Comparison of ENCODE assay signal across 12 cellular contexts in genomic region chrX:78658851-78659744, GRCh38. TPM values are rescaled to one million over a fixed set of nuclear protein-coding genes. Genes with fewer than 3 reads are reported as not detected.
DNase-seq lines count a peak whose midpoint lies in the region; TF ChIP-seq lines count a peak whose summit lies in the region.
"Had no signal": no experiment of that assay in that cellular context is flagged by ENCODE, and none has a peak within 500 bp of the region (broad histone marks: within the 10 kb centered on the region; RNA-seq: fewer than 3 reads in every experiment).

TSS of gene RTL3 (minus strand) at chrX:78659328. CDS start at chrX:78658420, 908 bp downstream.

- H3K9me3 ChIP-seq in GM23248 (ENCODE audit: low read depth): no peaks in the 10 kb centered on the region
- H3K9me3 ChIP-seq in adipocyte (ENCODE audit: control insufficient read depth, low read length): no peaks in the 10 kb centered on the region
- no peaks in the 10 kb centered on the region for H3K9me3 ChIP-seq in esophagus squamous epithelium
- H3K9me3 ChIP-seq: stomach had no signal

- no peak for TF ChIP-seq POLR2A in esophagus squamous epithelium (IDR thresholded peaks at IDR 0.05)

- peak within 1 kb of the TSS; percentile 68 for H3K4me2 ChIP-seq in GM23248 (ENCODE audit: unreplicated experiment)

- no peaks in the 10 kb centered on the region for H3K9me2 ChIP-seq in GM23248 (ENCODE audit: insufficient read depth)

- H3K36me3 ChIP-seq in GM23248 (ENCODE audit: low read depth) (no peaks in the 10 kb centered on the region), adipocyte (ENCODE audit: control insufficient read depth, insufficient read depth, low read length, severe bottlenecking) (no peaks in the 10 kb centered on the region), esophagus squamous epithelium (no peaks in the 10 kb centered on the region)
- H3K36me3 ChIP-seq: stomach had no signal

- H3K27ac ChIP-seq in GM23248 (peak within 1 kb of the TSS; percentile 93), esophagus squamous epithelium (no peak within 1 kb of the TSS)
- H3K27ac ChIP-seq: VCaP had no signal

- TF ChIP-seq CTCF in esophagus squamous epithelium (IDR thresholded peaks at IDR 0.05): no peak

- H3K9ac ChIP-seq in GM23248 (peak within 1 kb of the TSS; percentile 64), adipocyte (ENCODE audit: low read length) (no peak within 1 kb of the TSS)

- no peaks in the 10 kb centered on the region for H3K79me2 ChIP-seq in GM23248 (ENCODE audit: insufficient read depth)

- H3K36me3 Mint-ChIP-seq in immature natural killer cell: no peaks in the 10 kb centered on the region

- DNase-seq in AG20443 (ENCODE audit: low spot score) (peak; percentile 59), GM23248 (peak; percentile 83), adipocyte (ENCODE audit: low read depth) (peak; percentile 47), immature natural killer cell (peak; percentile 24 to 29 (median 28)), esophagus squamous epithelium (lab: John Stamatoyannopoulos, UW) (no peak), COLO829 (ENCODE audit: low spot score) (no peak), NCI-H1092 treated with DMSO at 0.1 percent for 48 hours (lab: John Stamatoyannopoulos, UW) (no peak)
- DNase-seq in stimulated activated CD4-positive, alpha-beta T cell treated with anti-CD3 and anti-CD28 coated beads, Interleukin-4, amount 100 ng/mL, for 1 hour: no peak
- DNase-seq: NCI-H526 treated with DMSO at 0.1 percent for 48 hours, stomach had no signal

- in situ Hi-C loops in GM23248 (cut with MboI): no loop called here

- H3K4me3 Mint-ChIP-seq in immature natural killer cell: peak within 1 kb of the TSS; percentile 36 to 79 (median 67)

- peaks cover 10% of the 10 kb centered on the region; the same call in 1 of the 2 replicates for H3F3A ChIP-seq in GM23248 (ENCODE audit: insufficient read depth)

- H3K27ac Mint-ChIP-seq in immature natural killer cell: peak within 1 kb of the TSS in 1 of 6 donors; percentile 32

- no peaks in the 10 kb centered on the region for H3K27me3 ChIP-seq in GM23248 (replicated peaks; ENCODE audit: insufficient read depth)
- H3K27me3 ChIP-seq in adipocyte (replicated peaks; ENCODE audit: control insufficient read depth, insufficient read depth, low read length): peaks cover 15% of the 10 kb centered on the region
- no peaks in the 10 kb centered on the region for H3K27me3 ChIP-seq in esophagus squamous epithelium
- H3K27me3 ChIP-seq: stomach had no signal

- H3K4me3 ChIP-seq in GM23248 (no peak within 1 kb of the TSS), adipocyte (ENCODE audit: low read length) (no peak within 1 kb of the TSS), esophagus squamous epithelium (no peak within 1 kb of the TSS)
- H3K4me3 ChIP-seq: stomach had no signal

- no peaks in the 10 kb centered on the region for H4K20me1 ChIP-seq in GM23248 (ENCODE audit: insufficient read depth)

- intact Hi-C loops in esophagus squamous epithelium (cut with DNase I): no loop called here

- no peak within 1 kb of the TSS for H2AFZ ChIP-seq in GM23248

- WGBS in GM23248 (ENCODE audit: low coverage in 1 of 2, low lambda C conversion rate in 2 of 2, missing lambda C conversion rate in 2 of 2), 2 experiments: 4 to 10% methylated on average over 3 of the region's 3 CpGs
- WGBS in esophagus squamous epithelium, 2 donors: 54 to 55% methylated on average over 3 of the region's 3 CpGs

- H3K27me3 Mint-ChIP-seq in immature natural killer cell (ENCODE audit: low read depth in 3 of 3): peaks cover 2 to 5% (median 4%) of the 10 kb centered on the region in 3 donors

- peaks cover 22 to 27% of the 10 kb centered on the region in 2 donors for H3K4me1 Mint-ChIP-seq in immature natural killer cell

- H3K4me1 ChIP-seq in GM23248 (ENCODE audit: insufficient read depth) (peaks cover 32% of the 10 kb centered on the region), adipocyte (ENCODE audit: control insufficient read depth, insufficient read depth, low read length) (peaks cover 14% of the 10 kb centered on the region), esophagus squamous epithelium (no peaks in the 10 kb centered on the region)
- H3K4me1 ChIP-seq: stomach had no signal

- no peaks in the 10 kb centered on the region for H3K9me3 Mint-ChIP-seq in immature natural killer cell

RNA-seq across cellular contexts. Expression of gene RTL3, which starts in this region (rescaled TPM):
- under 0.01 and 0.11 TPM in 2 replicates for total RNA-seq in GM23248 (2014; rRNA removed; shearing (Covaris generic))
- polyA plus RNA-seq in GM23248 (2016; fragmentation: Nextera tagmentation; extraction: Ambion mirVana) (0.18 and 0.39 TPM in 2 replicates), immature natural killer cell (not detected)
- under 1 TPM in 2 of 4 donors, not detected in 2; 0.19 to 0.21 TPM for total RNA-seq in esophagus squamous epithelium
- total RNA-seq: pulmonary artery endothelial cell had no signal

Comparison
In these comparisons a context has a peak if more than half of its experiments do, and no peak if none do; other contexts are left out.
1. Peak in DNase-seq, H3K27ac ChIP-seq, H3K9ac ChIP-seq and H3K4me2 ChIP-seq in GM23248; RNA of the gene not detected or under 1 TPM.
2. Peak in DNase-seq in immature natural killer cell; RNA of the gene not detected or under 1 TPM.
3. DNase-seq: peak in AG20443 (single experiment) and adipocyte (single experiment); none in esophagus squamous epithelium (single experiment), COLO829 (single experiment), stimulated activated CD4-positive, alpha-beta T cell treated with anti-CD3 and anti-CD28 coated beads, Interleukin-4, amount 100 ng/mL, for 1 hour (single experiment) and NCI-H1092 treated with DMSO at 0.1 percent for 48 hours (single experiment).